16 cellular contexts compared by ENCODE assay signal in the genomic region with DNA sequence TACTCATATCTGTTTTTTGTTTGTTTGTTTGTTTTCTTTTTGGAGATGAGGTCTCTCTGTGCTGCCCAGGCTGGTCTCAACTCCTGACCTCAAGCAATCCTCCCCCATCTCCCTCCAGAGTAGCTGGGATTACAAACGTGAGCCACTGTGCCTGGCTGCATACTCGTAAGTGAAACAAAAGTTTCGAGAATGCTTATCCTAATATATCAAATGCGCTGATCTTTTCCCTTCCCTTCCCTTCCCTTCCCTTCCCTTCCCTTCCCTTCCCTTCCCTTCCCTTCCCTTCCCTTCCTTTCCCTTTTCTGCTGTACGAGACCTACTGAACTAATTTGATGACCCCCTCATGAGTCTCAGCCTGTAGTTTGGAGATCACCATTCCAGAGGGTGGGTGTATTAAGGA.
DNase-seq lines count a peak whose midpoint lies in the region; ATAC-seq and TF ChIP-seq lines count a peak whose summit lies in the region.
"Had no signal": no experiment of that assay in that cellular context is flagged by ENCODE, and none has a peak within 500 bp of the region (broad histone marks: within the 10 kb centered on the region; RNA-seq: fewer than 3 reads in every experiment).

No MANE protein-coding gene starts in this region.

- H3K9me3 Mint-ChIP-seq in mesothelial cell of epicardium (peaks cover 5% of the 10 kb centered on the region), neural progenitor cell (peaks cover 10% of the 10 kb centered on the region)

- H3K9me2 ChIP-seq in Karpas-422 (replicated peaks; ENCODE audit: insufficient read depth, low read length): no peaks in the 10 kb centered on the region

- ATAC-seq in GM21737 (IDR thresholded peaks at IDR 0.05; ENCODE audit: unreplicated experiment): no peak
- ATAC-seq in HG02571 (IDR thresholded peaks at IDR 0.05; ENCODE audit: unreplicated experiment): no peak

- H3K27me3 Mint-ChIP-seq in mesothelial cell of epicardium (ENCODE audit: low read depth) (peaks cover 4% of the 10 kb centered on the region), neural progenitor cell (ENCODE audit: insufficient read depth, low read depth) (no peaks in the 10 kb centered on the region)

- H3K4me1 ChIP-seq in Karpas-422 (ENCODE audit: low read length) (no peaks in the 10 kb centered on the region), neural progenitor cell (no peaks in the 10 kb centered on the region)

- H3K27ac ChIP-seq in Karpas-422 (ENCODE audit: low read length) (no peak overlapping the region), neural progenitor cell (no peak overlapping the region)
- H3K27ac ChIP-seq: GM23248 had no signal

- peak overlapping the region; percentile 67 for H3K27ac Mint-ChIP-seq in mesothelial cell of epicardium
- H3K27ac Mint-ChIP-seq in neural progenitor cell: peak overlapping the region; percentile 88
- H3K27ac Mint-ChIP-seq: CD4-positive, alpha-beta memory T cell had no signal

- H3K36me3 ChIP-seq in Karpas-422 (ENCODE audit: insufficient read depth, low read length) (no peaks in the 10 kb centered on the region), neural progenitor cell (no peaks in the 10 kb centered on the region)

- no peak overlapping the region for H2AFZ ChIP-seq in Karpas-422 (ENCODE audit: low read length)
- no peak overlapping the region for H2AFZ ChIP-seq in neural progenitor cell (replicated peaks)
- H2AFZ ChIP-seq: GM23248 had no signal

- H4K20me1 ChIP-seq in Karpas-422 (ENCODE audit: insufficient read depth, low read depth, low read length) (no peaks in the 10 kb centered on the region), neural progenitor cell (ENCODE audit: low read depth) (no peaks in the 10 kb centered on the region)

- no peak for TF ChIP-seq CTCF in mesothelial cell of epicardium (IDR thresholded peaks at IDR 0.05; ENCODE audit: unreplicated experiment)
- no peak for TF ChIP-seq CTCF in neural progenitor cell (IDR thresholded peaks at IDR 0.05)

- H3K9me3 ChIP-seq in Karpas-422 (ENCODE audit: low read length) (no peaks in the 10 kb centered on the region), neural progenitor cell (ENCODE audit: low read depth) (no peaks in the 10 kb centered on the region)

- H3K4me1 Mint-ChIP-seq in mesothelial cell of epicardium (peaks cover 28% of the 10 kb centered on the region), neural progenitor cell (peaks cover 27% of the 10 kb centered on the region)

- no peaks in the 10 kb centered on the region for H3K36me3 Mint-ChIP-seq in mesothelial cell of epicardium
- peaks cover 3% of the 10 kb centered on the region for H3K36me3 Mint-ChIP-seq in neural progenitor cell

- H3F3A ChIP-seq in neural progenitor cell (ENCODE audit: low read depth): no peaks in the 10 kb centered on the region

- H3K4me3 ChIP-seq in Karpas-422 (ENCODE audit: low read length): no peak overlapping the region
- H3K4me3 ChIP-seq in neural progenitor cell: no peak overlapping the region
- H3K4me3 ChIP-seq: GM23248 had no signal

- no peaks in the 10 kb centered on the region for H3K27me3 ChIP-seq in Karpas-422 (ENCODE audit: low read length)
- H3K27me3 ChIP-seq in neural progenitor cell: no peaks in the 10 kb centered on the region

- H3K79me2 ChIP-seq in Karpas-422 (ENCODE audit: low read length) (no peaks in the 10 kb centered on the region), neural progenitor cell (ENCODE audit: low read depth) (no peaks in the 10 kb centered on the region)

- H3K4me2 ChIP-seq in Karpas-422 (ENCODE audit: low read depth, low read length, poor library complexity, severe bottlenecking) (no peak overlapping the region), neural progenitor cell (no peak overlapping the region)

- H3K4me3 Mint-ChIP-seq in mesothelial cell of epicardium (no peak overlapping the region), neural progenitor cell (peak overlapping the region; percentile 47)
- H3K4me3 Mint-ChIP-seq: CD4-positive, alpha-beta memory T cell had no signal

- DNase-seq in Karpas-422 (peak; percentile 21), mesothelial cell of epicardium (ENCODE audit: low spot score in 2 of 2, unreplicated experiment in 2 of 2) (no peak), neural progenitor cell (ENCODE audit: low spot score) (no peak), T-helper 1 cell (no peak)
- DNase-seq: C1 segment of cervical spinal cord; Calu3; CD4-positive, alpha-beta memory T cell; COR-L47; DMS53; DMS79 treated with DMSO at 0.1 percent for 48 hours; GF-D8; GM23248; H7; HCEC 1CT had no signal

- H3K9ac ChIP-seq in Karpas-422 (ENCODE audit: low read length) (no peak overlapping the region), neural progenitor cell (no peak overlapping the region)
- H3K9ac ChIP-seq: GM23248 had no signal
